In the genomic region with DNA sequence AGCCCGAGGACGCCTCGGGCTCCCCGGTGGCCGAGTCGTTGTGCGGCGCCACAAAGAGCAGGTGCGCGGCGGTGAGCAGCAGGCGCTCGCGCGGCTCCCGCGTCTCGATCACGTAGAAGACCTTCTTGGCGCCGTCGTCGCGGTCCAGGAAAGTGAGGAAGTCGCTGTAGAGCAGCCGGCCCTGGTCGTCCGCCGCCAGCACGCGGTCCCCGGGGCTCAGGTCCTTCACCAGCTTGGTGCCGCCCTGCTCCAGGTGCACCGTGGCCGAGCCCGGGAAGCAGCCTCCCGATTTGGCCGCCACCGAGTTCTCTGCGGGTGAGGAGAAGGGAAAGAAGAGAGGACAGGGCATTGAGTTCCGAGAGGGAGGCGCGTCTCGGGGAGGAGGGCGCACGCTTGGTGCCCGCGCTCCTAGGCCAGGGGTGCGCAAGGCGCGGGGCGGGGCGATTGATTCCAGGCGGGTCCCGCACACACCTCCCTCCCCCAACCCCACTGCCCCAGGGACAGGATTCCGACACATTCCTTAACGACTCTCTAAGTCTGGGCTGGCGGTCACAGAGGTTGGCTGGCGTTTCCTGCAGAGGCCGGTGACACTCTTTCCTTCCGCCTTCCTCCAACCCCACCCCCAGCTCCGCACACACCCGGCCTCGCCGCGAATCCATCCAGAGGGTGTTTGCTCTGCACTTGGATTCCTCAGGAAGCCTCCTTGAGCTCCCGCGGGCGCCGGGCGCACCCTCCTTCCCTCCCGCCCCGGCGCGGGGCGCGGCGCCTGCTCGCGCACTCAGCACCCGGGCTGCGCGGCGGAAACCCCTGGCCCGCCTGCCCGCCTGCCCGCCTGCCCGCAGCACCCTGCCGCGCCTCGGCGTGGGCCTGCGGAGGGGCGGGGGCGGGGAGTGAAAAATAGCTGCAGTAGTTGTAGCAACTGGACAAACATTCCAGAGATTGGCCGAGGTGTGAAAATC, we compare ENCODE assay signal across 8 cellular contexts. TPM values are rescaled to one million over a fixed set of nuclear protein-coding genes. Genes with fewer than 3 reads are reported as not detected.
DNase-seq lines count a peak whose midpoint lies in the region; ATAC-seq, FAIRE-seq and TF ChIP-seq lines count a peak whose summit lies in the region.

No MANE protein-coding gene starts in this region.

- ATAC-seq in lung (ENCODE audit: insufficient read depth, low FRiP score) = peak; percentile 56
- ATAC-seq in GM21619 (IDR thresholded peaks at IDR 0.05; ENCODE audit: unreplicated experiment) = no peak

- H3K4me1 Mint-ChIP-seq in HFFc6 (ENCODE audit: low read depth) = no peaks in the 10 kb centered on the region
- H3K4me1 Mint-ChIP-seq in astrocyte (ENCODE audit: low read depth, unreplicated experiment) = no peaks in the 10 kb centered on the region

- H3K79me2 ChIP-seq in astrocyte (ENCODE audit: insufficient read depth, low read length) (no peaks in the 10 kb centered on the region), MM.1S (ENCODE audit: low read length) (no peaks in the 10 kb centered on the region)

- H3K36me3 ChIP-seq in astrocyte (ENCODE audit: insufficient read depth, low read length) (no peaks in the 10 kb centered on the region), lung (ENCODE audit: control insufficient read depth in 2 of 2, insufficient read depth in 2 of 2, low read length in 2 of 2) (no peaks in the 10 kb centered on the region), MM.1S (replicated peaks; ENCODE audit: insufficient read depth, low read length) (no peaks in the 10 kb centered on the region)

- H3K27me3 Mint-ChIP-seq in HFFc6 (ENCODE audit: insufficient read depth) = peaks cover 28% of the 10 kb centered on the region
- H3K27me3 Mint-ChIP-seq in astrocyte (ENCODE audit: low read depth, unreplicated experiment) = peaks cover 48% of the 10 kb centered on the region

- no peaks in the 10 kb centered on the region for H3K36me3 Mint-ChIP-seq in HFFc6 (ENCODE audit: low read depth)
- peaks cover 2% of the 10 kb centered on the region for H3K36me3 Mint-ChIP-seq in astrocyte (ENCODE audit: low read depth, unreplicated experiment)

- no peaks in the 10 kb centered on the region for H3F3A ChIP-seq in MM.1S (ENCODE audit: insufficient read depth, low read length)

- H3K4me3 Mint-ChIP-seq in HFFc6 = peak overlapping the region; percentile 62
- peak overlapping the region; percentile 81 for H3K4me3 Mint-ChIP-seq in astrocyte (ENCODE audit: unreplicated experiment)

- H4K20me1 ChIP-seq in astrocyte (ENCODE audit: insufficient read depth, low read length) = no peaks in the 10 kb centered on the region
- no peaks in the 10 kb centered on the region for H4K20me1 ChIP-seq in MM.1S (ENCODE audit: insufficient read depth, low read length)

- peak overlapping the region; percentile 47 for H2AFZ ChIP-seq in astrocyte (ENCODE audit: low read depth, low read length)
- H2AFZ ChIP-seq in MM.1S (ENCODE audit: low read length) = no peak overlapping the region

- H3K9ac ChIP-seq in astrocyte (ENCODE audit: low read length) (no peak overlapping the region), MM.1S (ENCODE audit: low read length) (no peak overlapping the region)

- WGBS in lung, 2 donors = 1 to 2% methylated on average over 73 to 96 of the region's 96 CpGs

- H3K27ac ChIP-seq in astrocyte (ENCODE audit: low read depth, low read length) (no peak overlapping the region), lung (ENCODE audit: low read depth in 1 of 2, low read length in 1 of 2) (peak overlapping the region in 1 of 2 donors; percentile 89), MM.1S (ENCODE audit: low read length) (no peak overlapping the region)

- TF ChIP-seq CTCF in AG04449 (IDR thresholded peaks at IDR 0.05; ENCODE audit: insufficient read depth, low read length, missing control alignments) = no peak
- no peak for TF ChIP-seq CTCF in HFFc6 (IDR thresholded peaks at IDR 0.05)
- TF ChIP-seq CTCF in astrocyte (IDR thresholded peaks at IDR 0.05; ENCODE audit: insufficient read depth, low read depth, low read length) = no peak
- no peak for TF ChIP-seq CTCF in lung (IDR thresholded peaks at IDR 0.05; ENCODE audit: control extremely low read depth, extremely low read depth)
- TF ChIP-seq CTCF in MM.1S (IDR thresholded peaks at IDR 0.05; ENCODE audit: low read length) = no peak

- H3K9me3 Mint-ChIP-seq in HFFc6 = no peaks in the 10 kb centered on the region
- peaks cover 5% of the 10 kb centered on the region for H3K9me3 Mint-ChIP-seq in astrocyte (ENCODE audit: unreplicated experiment)

- H3K4me1 ChIP-seq in astrocyte (ENCODE audit: insufficient read depth, low read length) (peaks cover 18% of the 10 kb centered on the region), lung (ENCODE audit: control insufficient read depth in 2 of 2, insufficient read depth in 2 of 2, low read length in 2 of 2) (peaks cover 4 to 37% of the 10 kb centered on the region in 2 donors), MM.1S (ENCODE audit: low read length) (peaks cover 17% of the 10 kb centered on the region)

- H3K4me3 ChIP-seq in AG04449 (ENCODE audit: low read depth, low read length) = peak overlapping the region; percentile 41
- H3K4me3 ChIP-seq in astrocyte (ENCODE audit: insufficient read depth, low read depth, low read length) = peak overlapping the region; percentile 44
- no peak overlapping the region for H3K4me3 ChIP-seq in lung
- H3K4me3 ChIP-seq in MM.1S (ENCODE audit: low read length) = no peak overlapping the region

- H3K9me2 ChIP-seq in MM.1S (replicated peaks; ENCODE audit: insufficient read depth, low read length) = no peaks in the 10 kb centered on the region

- DNase-seq in AG04449 (ENCODE audit: low read depth, low spot score) (no peak), HFFc6 (no peak), astrocyte (ENCODE audit: low read depth) (no peak), lung (ENCODE audit: low spot score) (peak; percentile 89), MM.1S (no peak), NCI-H2171 treated with DMSO at 0.1 percent for 48 hours (lab: John Stamatoyannopoulos, UW) (no peak), NCI-H2196 treated with DMSO at 0.1 percent for 48 hours (lab: John Stamatoyannopoulos, UW; ENCODE audit: unreplicated experiment) (no peak)

- peaks cover 54% of the 10 kb centered on the region for H3K27me3 ChIP-seq in astrocyte (ENCODE audit: insufficient read depth, low read length)
- no peaks in the 10 kb centered on the region for H3K27me3 ChIP-seq in lung (ENCODE audit: control insufficient read depth, insufficient read depth)
- H3K27me3 ChIP-seq in MM.1S (replicated peaks; ENCODE audit: insufficient read depth, low read length) = peaks cover 77% of the 10 kb centered on the region

- CTCF ChIA-PET in AG04449 (lab: Yijun Ruan, JAX) = interaction anchor here (0.5 to 2.6 kb wide), 6 partner anchors 9 to 1547 kb away, joined by 3 to 10 read pairs (median 4); no protein-coding TSS in a partner anchor

- no peak for FAIRE-seq in astrocyte (lab: Jason Lieb, UNC)

- peak overlapping the region; percentile 97 for H3K4me2 ChIP-seq in astrocyte (ENCODE audit: low read length)
- H3K4me2 ChIP-seq in MM.1S (ENCODE audit: low read depth, low read length) = no peak overlapping the region

- no peak overlapping the region for H3K27ac Mint-ChIP-seq in HFFc6
- peak overlapping the region; percentile 75 for H3K27ac Mint-ChIP-seq in astrocyte (ENCODE audit: unreplicated experiment)

- H3K9me3 ChIP-seq in astrocyte (ENCODE audit: insufficient read depth, low read depth, low read length) = no peaks in the 10 kb centered on the region
- peaks cover 0 to 4% of the 10 kb centered on the region in 2 donors for H3K9me3 ChIP-seq in lung (ENCODE audit: control insufficient read depth in 2 of 2, insufficient read depth in 1 of 2, low read length in 1 of 2)
- no peaks in the 10 kb centered on the region for H3K9me3 ChIP-seq in MM.1S (replicated peaks; ENCODE audit: insufficient read depth, low read length)

- POLR2A ChIA-PET in AG04449 (lab: Yijun Ruan, JAX) = no interaction called here

RNA-seq across cellular contexts. Expression of a gene that starts 8.6 kb away (rescaled TPM):
- not detected for total RNA-seq in HFFc6 (2021; fragmentation: NEBNext Ultra II Directional; extraction: Animal tissue kit (Norgen Biotek cat#: 25700))
- total RNA-seq in astrocyte = 0.16 and 0.79 TPM in 2 replicates
- total RNA-seq in lung = 1 to 10 TPM; 4.1 to 9.3 TPM
- 1 to 10 TPM; 1.5 to 4.7 TPM for polyA plus RNA-seq in lung

Comparison
In these comparisons a context has a peak if more than half of its experiments do, and no peak if none do; other contexts are left out.
1. H3K4me3 ChIP-seq: peak in AG04449 (single experiment) and astrocyte (single experiment); none in lung (single experiment) and MM.1S (single experiment).